26 cellular contexts compared by ENCODE assay signal in genomic region chr17:8360751-8361150, GRCh38. TPM values are rescaled to one million over a fixed set of nuclear protein-coding genes. Genes with fewer than 3 reads are reported as not detected.
DNase-seq lines count a peak whose midpoint lies in the region; ATAC-seq, FAIRE-seq and TF ChIP-seq lines count a peak whose summit lies in the region.
"Had no signal": no experiment of that assay in that cellular context is flagged by ENCODE, and none has a peak within 500 bp of the region (broad histone marks: within the 10 kb centered on the region; RNA-seq: fewer than 3 reads in every experiment).

No MANE protein-coding gene starts in this region.

- H3K27me3 ChIP-seq in endocrine pancreas (ENCODE audit: control insufficient read depth, insufficient read depth, low read length) (no peaks in the 10 kb centered on the region), suprapubic skin (no peaks in the 10 kb centered on the region), WERI-Rb-1 (ENCODE audit: insufficient read depth, low read depth, severe bottlenecking) (no peaks in the 10 kb centered on the region)
- H3K27me3 ChIP-seq: tibial nerve had no signal

- no peak for ATAC-seq in activated T-cell treated with anti-CD3 and anti-CD28 coated beads, Interleukin-2, amount 50 U/mL, for 72 hours (replicated peaks in 1 of 2)
- ATAC-seq: GM12878 had no signal

- H3K4me3 ChIP-seq in endocrine pancreas (ENCODE audit: control insufficient read depth, insufficient read depth, low read length), result peak overlapping the region; percentile 35
- no peak overlapping the region for H3K4me3 ChIP-seq in suprapubic skin
- H3K4me3 ChIP-seq in WERI-Rb-1 (ENCODE audit: low read depth, low read length), result no peak overlapping the region
- H3K4me3 ChIP-seq: GM12878, tibial nerve had no signal

- no peak for TF ChIP-seq POLR2A in suprapubic skin (IDR thresholded peaks at IDR 0.05)

- DNase-seq in activated T-cell treated with anti-CD3 and anti-CD28 coated beads, Interleukin-2, amount 50 U/mL, for 72 hours, result no peak
- DNase-seq in activated T-cell treated with anti-CD3 and anti-CD28 coated beads, Interleukin-2, amount 50 U/mL, for 1 hour, result no peak
- DNase-seq in mesothelial cell of epicardium (ENCODE audit: low spot score in 2 of 2, unreplicated experiment in 2 of 2) (no peak), suprapubic skin (ENCODE audit: low spot score in 2 of 2) (no peak), WERI-Rb-1 (no peak), urothelium cell line (ENCODE audit: low spot score) (no peak), cerebellum (ENCODE audit: low spot score) (no peak)
- DNase-seq: 8988T; activated B cell treated with CpG ODN at 0.5 μM for 24 hours; activated CD4-positive, alpha-beta memory T cell treated with anti-CD3 and anti-CD28 coated beads for 36 hours; activated naive CD4-positive, alpha-beta T cell treated with anti-CD3 and anti-CD28 coated beads for 36 hours; activated T-cell treated with anti-CD3 and anti-CD28 coated beads for 4 hours; anterior cingulate cortex; foreskin fibroblast; GOT3; kidney glomerular epithelial cell; NCI-H774; OCI-M1; retina; SIG-M5; T-helper 1 cell had no signal

- no peak for TF ChIP-seq EP300 in suprapubic skin (IDR thresholded peaks at IDR 0.05)

- no peaks in the 10 kb centered on the region for H3K9me3 Mint-ChIP-seq in activated T-cell treated with anti-CD3 and anti-CD28 coated beads, Interleukin-2, amount 50 U/mL, for 72 hours
- H3K9me3 Mint-ChIP-seq in mesothelial cell of epicardium, result peaks cover 5% of the 10 kb centered on the region
- H3K9me3 Mint-ChIP-seq: activated B cell treated with CpG ODN at 0.5 μM for 24 hours; activated CD4-positive, alpha-beta memory T cell treated with anti-CD3 and anti-CD28 coated beads for 36 hours; activated naive CD4-positive, alpha-beta T cell treated with anti-CD3 and anti-CD28 coated beads for 36 hours had no signal

- WGBS in suprapubic skin, result 63% methylated on average over 3 of the region's 3 CpGs

- H3K36me3 ChIP-seq in endocrine pancreas (ENCODE audit: control insufficient read depth, insufficient read depth, low read length), result no peaks in the 10 kb centered on the region
- peaks cover 3% of the 10 kb centered on the region for H3K36me3 ChIP-seq in suprapubic skin
- H3K36me3 ChIP-seq in WERI-Rb-1, result no peaks in the 10 kb centered on the region; the same call in none of the 2 replicates

- FAIRE-seq in urothelium cell line (lab: Jason Lieb, UNC), result no peak
- FAIRE-seq: GM12878, GM19239 had no signal

- H3K36me3 Mint-ChIP-seq in activated T-cell treated with anti-CD3 and anti-CD28 coated beads, Interleukin-2, amount 50 U/mL, for 72 hours (ENCODE audit: insufficient read depth in 2 of 2), result no peaks in the 10 kb centered on the region
- peaks cover 6% of the 10 kb centered on the region for H3K36me3 Mint-ChIP-seq in mesothelial cell of epicardium
- H3K36me3 Mint-ChIP-seq: activated CD4-positive, alpha-beta memory T cell treated with anti-CD3 and anti-CD28 coated beads for 36 hours had no signal

- H3K4me1 ChIP-seq in endocrine pancreas (ENCODE audit: control insufficient read depth, insufficient read depth, low read length) (peaks cover 5% of the 10 kb centered on the region), suprapubic skin (peaks cover 8% of the 10 kb centered on the region)

- H3K27ac ChIP-seq in suprapubic skin (peak overlapping the region; percentile 1), WERI-Rb-1 (no peak overlapping the region)

- peak overlapping the region; percentile 29 for H3K27ac Mint-ChIP-seq in activated T-cell treated with anti-CD3 and anti-CD28 coated beads, Interleukin-2, amount 50 U/mL, for 72 hours
- peak overlapping the region; percentile 75 for H3K27ac Mint-ChIP-seq in mesothelial cell of epicardium
- H3K27ac Mint-ChIP-seq: activated B cell treated with CpG ODN at 0.5 μM for 24 hours; activated CD4-positive, alpha-beta memory T cell treated with anti-CD3 and anti-CD28 coated beads for 36 hours; activated naive CD4-positive, alpha-beta T cell treated with anti-CD3 and anti-CD28 coated beads for 36 hours had no signal

- peaks cover 7% of the 10 kb centered on the region for H3K4me1 Mint-ChIP-seq in activated T-cell treated with anti-CD3 and anti-CD28 coated beads, Interleukin-2, amount 50 U/mL, for 72 hours (ENCODE audit: low read depth)
- peaks cover 21% of the 10 kb centered on the region for H3K4me1 Mint-ChIP-seq in mesothelial cell of epicardium
- H3K4me1 Mint-ChIP-seq: activated B cell treated with CpG ODN at 0.5 μM for 24 hours had no signal

- H3K27me3 Mint-ChIP-seq in activated T-cell treated with anti-CD3 and anti-CD28 coated beads, Interleukin-2, amount 50 U/mL, for 72 hours (ENCODE audit: low read depth), result no peaks in the 10 kb centered on the region
- no peaks in the 10 kb centered on the region for H3K27me3 Mint-ChIP-seq in mesothelial cell of epicardium (ENCODE audit: low read depth)
- H3K27me3 Mint-ChIP-seq: activated B cell treated with CpG ODN at 0.5 μM for 24 hours; activated CD4-positive, alpha-beta memory T cell treated with anti-CD3 and anti-CD28 coated beads for 36 hours had no signal

- no peak overlapping the region for H3K4me3 Mint-ChIP-seq in activated T-cell treated with anti-CD3 and anti-CD28 coated beads, Interleukin-2, amount 50 U/mL, for 72 hours
- H3K4me3 Mint-ChIP-seq in mesothelial cell of epicardium, result no peak overlapping the region
- H3K4me3 Mint-ChIP-seq: activated B cell treated with CpG ODN at 0.5 μM for 24 hours; activated CD4-positive, alpha-beta memory T cell treated with anti-CD3 and anti-CD28 coated beads for 36 hours; activated naive CD4-positive, alpha-beta T cell treated with anti-CD3 and anti-CD28 coated beads for 36 hours had no signal

- H3K9me3 ChIP-seq in endocrine pancreas (ENCODE audit: control insufficient read depth, low read length), result no peaks in the 10 kb centered on the region
- no peaks in the 10 kb centered on the region for H3K9me3 ChIP-seq in suprapubic skin
- H3K9me3 ChIP-seq in WERI-Rb-1 (ENCODE audit: severe bottlenecking), result no peaks in the 10 kb centered on the region
- H3K9me3 ChIP-seq: tibial nerve had no signal

- no peak overlapping the region for H3K9ac ChIP-seq in endocrine pancreas (ENCODE audit: control insufficient read depth, insufficient read depth, low read length)

- TF ChIP-seq CTCF in mesothelial cell of epicardium (IDR thresholded peaks at IDR 0.05; ENCODE audit: unreplicated experiment), result no peak
- TF ChIP-seq CTCF in suprapubic skin (IDR thresholded peaks at IDR 0.05), result no peak
- no peak for TF ChIP-seq CTCF in WERI-Rb-1 (IDR thresholded peaks at IDR 0.05; ENCODE audit: low read depth, low read length)

RNA-seq across cellular contexts. Expression of gene ODF4, which starts 21.1 kb away (rescaled TPM):
- total RNA-seq in activated T-cell treated with anti-CD3 and anti-CD28 coated beads, Interleukin-2, amount 50 U/mL, for 72 hours, result not detected
- total RNA-seq in mesothelial cell of epicardium (not detected in 3 replicates), suprapubic skin (not detected), cerebellum (not detected)
- total RNA-seq: activated B cell treated with CpG ODN at 0.5 μM for 24 hours; activated CD4-positive, alpha-beta memory T cell treated with anti-CD3 and anti-CD28 coated beads for 36 hours; activated naive CD4-positive, alpha-beta T cell treated with anti-CD3 and anti-CD28 coated beads for 36 hours; GM12878; mononuclear cell; tibial nerve had no signal

RNA-seq across cellular contexts. Expression of gene RPL26, which starts 22.2 kb away (rescaled TPM):
- 1,000 to 10,000 TPM; 3,459 to 3,692 TPM for total RNA-seq in activated T-cell treated with anti-CD3 and anti-CD28 coated beads, Interleukin-2, amount 50 U/mL, for 72 hours
- total RNA-seq in mesothelial cell of epicardium (1,879 to 1,981 TPM (median 1,947 TPM) in 3 replicates), suprapubic skin (1,000 to 10,000 TPM; 2,419 to 4,673 (median 3,203) TPM), cerebellum (1,440 TPM)

RNA-seq across cellular contexts. Expression of gene RNF222, which starts 36.9 kb away (rescaled TPM):
- under 1 TPM; 0.07 to 0.19 TPM for total RNA-seq in activated T-cell treated with anti-CD3 and anti-CD28 coated beads, Interleukin-2, amount 50 U/mL, for 72 hours
- not detected in 3 replicates for total RNA-seq in mesothelial cell of epicardium
- 10 to 100 TPM in 2 of 4 donors, 1 to 10 TPM in 2; 4.1 to 17.5 (median 8.2) TPM for total RNA-seq in suprapubic skin
- total RNA-seq in cerebellum, result not detected
- total RNA-seq: activated B cell treated with CpG ODN at 0.5 μM for 24 hours; activated CD4-positive, alpha-beta memory T cell treated with anti-CD3 and anti-CD28 coated beads for 36 hours; GM12878 had no signal

RNA-seq across cellular contexts. Expression of gene ARHGEF15, which starts 50.7 kb away (rescaled TPM):
- total RNA-seq in activated T-cell treated with anti-CD3 and anti-CD28 coated beads, Interleukin-2, amount 50 U/mL, for 72 hours, result not detected
- total RNA-seq in mesothelial cell of epicardium (0.20 TPM in 1 of 3 replicates, not detected in the others), suprapubic skin (10 to 100 TPM in 2 of 4 donors, 1 to 10 TPM in 2; 2.3 to 22.2 (median 11.0) TPM), cerebellum (0.64 TPM)
- total RNA-seq: activated B cell treated with CpG ODN at 0.5 μM for 24 hours; activated CD4-positive, alpha-beta memory T cell treated with anti-CD3 and anti-CD28 coated beads for 36 hours; activated naive CD4-positive, alpha-beta T cell treated with anti-CD3 and anti-CD28 coated beads for 36 hours; GM12878; mononuclear cell had no signal
